ENCODE assay signal across 12 cellular contexts in the genomic region with DNA sequence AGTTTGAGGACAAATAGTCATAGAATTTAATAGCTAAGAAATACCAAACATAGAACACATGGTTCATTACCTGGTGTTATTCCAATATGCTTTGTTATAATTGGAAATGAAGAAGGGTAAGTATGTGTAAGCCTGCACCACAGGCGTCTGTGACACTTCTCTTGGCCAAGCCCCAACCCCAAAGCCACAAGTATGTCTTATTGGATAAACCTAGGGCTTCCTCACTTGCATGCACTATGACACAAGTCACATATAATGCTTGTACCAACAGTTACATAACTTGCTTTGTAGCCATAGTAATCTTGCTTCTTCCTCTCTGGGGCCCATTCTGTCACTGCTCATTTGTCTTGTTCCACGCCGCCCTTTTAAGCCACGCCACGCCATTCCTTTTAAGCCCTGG. TPM values are rescaled to one million over a fixed set of nuclear protein-coding genes. Genes with fewer than 3 reads are reported as not detected.
DNase-seq lines count a peak whose midpoint lies in the region; FAIRE-seq and TF ChIP-seq lines count a peak whose summit lies in the region.
"Had no signal": no experiment of that assay in that cellular context is flagged by ENCODE, and none has a peak within 500 bp of the region (broad histone marks: within the 10 kb centered on the region; RNA-seq: fewer than 3 reads in every experiment).

No MANE protein-coding gene starts in this region.

- CTCF ChIA-PET in mammary epithelial cell (lab: Charles Lee; ENCODE audit: low non-redundant PET), result no interaction called here

- H2AFZ ChIP-seq in mammary epithelial cell (ENCODE audit: low read depth, low read length), result peak overlapping the region; percentile 33
- no peak overlapping the region for H2AFZ ChIP-seq in mesenchymal stem cell (ENCODE audit: low read depth, low read length)

- dilution Hi-C loops in mammary epithelial cell (cut with HindIII; ENCODE audit: low sequenced_read_pairs), result no loop called here

- H4K91ac ChIP-seq in mesenchymal stem cell (ENCODE audit: low read length), result no peak overlapping the region

- H2BK120ac ChIP-seq in mesenchymal stem cell (ENCODE audit: low read depth, low read length), result no peak overlapping the region

- H3K18ac ChIP-seq in mesenchymal stem cell (ENCODE audit: low read depth in 1 of 2, low read length in 2 of 2), result no peak overlapping the region

- BruUV-seq in mammary epithelial cell (replicated peaks; lab: Mats Ljungman, UMichigan), result no TSS peak

- TF ChIP-seq CTCF in AG10803 (conservative IDR thresholded peaks at IDR 0.05; ENCODE audit: low read length), result no peak
- no peak for TF ChIP-seq CTCF in mammary epithelial cell (conservative IDR thresholded peaks at IDR 0.05 in 1 of 2, IDR thresholded peaks at IDR 0.05 in 1 of 2; ENCODE audit: extremely low read depth in 1 of 2, insufficient read depth in 1 of 2, low read depth in 1 of 2, low read length in 2 of 2)

- H3K4me2 ChIP-seq in mammary epithelial cell (ENCODE audit: insufficient read depth, low read depth, low read length) (no peak overlapping the region), mesenchymal stem cell (ENCODE audit: low read length, poor library complexity, severe bottlenecking) (no peak overlapping the region)

- H4K20me1 ChIP-seq in mammary epithelial cell (ENCODE audit: insufficient read depth, low read length), result no peaks in the 10 kb centered on the region

- H3K4me3 ChIP-seq in AG10803 (ENCODE audit: low read length) (no peak overlapping the region), MG63 (no peak overlapping the region), mammary epithelial cell (replicated peaks in 1 of 3; ENCODE audit: insufficient read depth in 1 of 3, low read depth in 2 of 3, low read length in 3 of 3) (no peak overlapping the region), mesenchymal stem cell (ENCODE audit: insufficient read depth in 1 of 2, low read depth in 1 of 2, low read length in 2 of 2) (no peak overlapping the region)

- no peak overlapping the region for H4K8ac ChIP-seq in mesenchymal stem cell (ENCODE audit: low read length)

- H3K27ac ChIP-seq in mammary epithelial cell (ENCODE audit: insufficient read depth, low read depth, low read length) (no peak overlapping the region), mesenchymal stem cell (ENCODE audit: low read length, poor library complexity, severe bottlenecking) (no peak overlapping the region)

- H3K9me3 ChIP-seq in MG63, result no peaks in the 10 kb centered on the region; the same call in 1 of the 2 replicates
- no peaks in the 10 kb centered on the region for H3K9me3 ChIP-seq in mammary epithelial cell (replicated peaks; ENCODE audit: insufficient read depth, low read length)
- H3K9me3 ChIP-seq in mesenchymal stem cell (ENCODE audit: control insufficient read depth, low read length), result no peaks in the 10 kb centered on the region

- no peak overlapping the region for H3K14ac ChIP-seq in mesenchymal stem cell (ENCODE audit: low read length in 2 of 2)

- no peaks in the 10 kb centered on the region; the same call in 1 of the 2 replicates for H3K27me3 ChIP-seq in MG63
- peaks cover 2% of the 10 kb centered on the region for H3K27me3 ChIP-seq in mammary epithelial cell (ENCODE audit: insufficient read depth, low read length)
- H3K27me3 ChIP-seq in mesenchymal stem cell (ENCODE audit: control insufficient read depth in 1 of 2, insufficient read depth in 1 of 2, low read length in 2 of 2), result no peaks in the 10 kb centered on the region

- H3K9ac ChIP-seq in mammary epithelial cell (ENCODE audit: insufficient read depth, low read length), result no peak overlapping the region
- no peak overlapping the region for H3K9ac ChIP-seq in mesenchymal stem cell (ENCODE audit: low read length)

- no peaks in the 10 kb centered on the region for H3K79me1 ChIP-seq in mesenchymal stem cell (replicated peaks; ENCODE audit: low read length, poor library complexity, severe bottlenecking)

- DNase-seq in AG10803 (ENCODE audit: low read depth), result peak; percentile 95
- DNase-seq in MG63, result peak; percentile 80
- DNase-seq in mammary epithelial cell, result peak; percentile 67
- DNase-seq in mesenchymal stem cell, result peak; percentile 43
- DNase-seq in HTR-8/SVneo (ENCODE audit: insufficient read length, low spot score), result no peak
- DNase-seq in activated CD4-positive, alpha-beta T cell treated with anti-CD3 and anti-CD28 coated beads, Interleukin-2, amount 50 U/mL, for 48 hours, result no peak
- DNase-seq in stimulated activated naive CD4-positive, alpha-beta T cell treated with Interleukin-2 at 50 U/mL for 16 hours (lab: John Stamatoyannopoulos, UW), result no peak
- DNase-seq in SK-N-DZ (ENCODE audit: low spot score), result no peak
- DNase-seq: H7; NCI-H146; stimulated activated CD8-positive, alpha-beta memory T cell treated with anti-CD3 and anti-CD28 coated beads, Interleukin-4, amount 100 ng/mL, for 48 hours had no signal

- no peaks in the 10 kb centered on the region for H3K36me3 ChIP-seq in MG63
- no peaks in the 10 kb centered on the region for H3K36me3 ChIP-seq in mammary epithelial cell (ENCODE audit: insufficient read depth, low read length)
- H3K36me3 ChIP-seq in mesenchymal stem cell (ENCODE audit: control insufficient read depth in 1 of 2, insufficient read depth in 2 of 2, low read depth in 1 of 2, low read length in 2 of 2), result no peaks in the 10 kb centered on the region

- FAIRE-seq in HTR-8/SVneo (lab: Jason Lieb, UNC), result no peak

- no peak overlapping the region for H3K4ac ChIP-seq in mesenchymal stem cell (ENCODE audit: low read depth in 1 of 2, low read length in 2 of 2)

- H2BK5ac ChIP-seq in mesenchymal stem cell (ENCODE audit: low read depth, low read length, poor library complexity, severe bottlenecking), result no peak overlapping the region

- H2BK15ac ChIP-seq in mesenchymal stem cell (ENCODE audit: low read depth, poor library complexity, severe bottlenecking), result no peak overlapping the region

- WGBS in mammary epithelial cell (ENCODE audit: low coverage, missing lambda C conversion rate), result 0% methylated on average over 5 of the region's 5 CpGs
- WGBS in mesenchymal stem cell, result 92% methylated on average over 5 of the region's 5 CpGs

- in situ Hi-C loops in mammary epithelial cell (cut with MboI; ENCODE audit: low sequenced_read_pairs in 2 of 2), result no loop called here

- no peaks in the 10 kb centered on the region for H3K79me2 ChIP-seq in mammary epithelial cell (ENCODE audit: insufficient read depth, low read length)

- no peak overlapping the region for H2BK12ac ChIP-seq in mesenchymal stem cell (ENCODE audit: low read length in 2 of 2)

- no peak overlapping the region for H2AK5ac ChIP-seq in mesenchymal stem cell (ENCODE audit: low read length, severe bottlenecking)

- peaks cover 6% of the 10 kb centered on the region for H3K4me1 ChIP-seq in mammary epithelial cell (ENCODE audit: insufficient read depth, low read length)
- no peaks in the 10 kb centered on the region for H3K4me1 ChIP-seq in mesenchymal stem cell (ENCODE audit: control insufficient read depth, insufficient read depth, low read depth, low read length)

- intact Hi-C loops in mammary epithelial cell (cut with micrococcal nuclease), result no loop called here

- H3K23ac ChIP-seq in mesenchymal stem cell (ENCODE audit: low read length in 2 of 2), result no peak overlapping the region

RNA-seq across cellular contexts. Expression of gene EPHA3, which starts 48.2 kb away (rescaled TPM):
- 0.30 TPM in 1 of 2 replicates, not detected in the other for total RNA-seq in MG63 (2014; rRNA removed; shearing (Covaris generic); ENCODE audit: low replicate concordance)
- total RNA-seq in mammary epithelial cell, result under 1 TPM; 0.26 to 0.67 TPM
- 0.02 TPM for polyA plus RNA-seq in mammary epithelial cell
- not detected for polyA minus RNA-seq in mammary epithelial cell
- 0.08 TPM for polyA plus RNA-seq in mesenchymal stem cell (2013, experiment 1 of 2)
- 0.08 TPM for polyA plus RNA-seq in mesenchymal stem cell (2013, experiment 2 of 2)
- not detected in 2 replicates for polyA plus RNA-seq in SK-N-DZ (2014; cell fraction: cytosol; rRNA removed)
- not detected in 2 replicates for polyA plus RNA-seq in SK-N-DZ (2014; cell fraction: nucleus; rRNA removed)
- total RNA-seq: B cell had no signal

Comparison
In these comparisons a context has a peak if more than half of its experiments do, and no peak if none do; other contexts are left out.
1. DNase-seq: peak in AG10803 (single experiment), MG63 (single experiment), mammary epithelial cell (single experiment) and mesenchymal stem cell (single experiment); none in HTR-8/SVneo (single experiment), activated CD4-positive, alpha-beta T cell treated with anti-CD3 and anti-CD28 coated beads, Interleukin-2, amount 50 U/mL, for 48 hours (0 of 2), stimulated activated naive CD4-positive, alpha-beta T cell treated with Interleukin-2 at 50 U/mL for 16 hours (single experiment) and SK-N-DZ (single experiment).